9 cellular contexts compared by ENCODE assay signal in the genomic region with DNA sequence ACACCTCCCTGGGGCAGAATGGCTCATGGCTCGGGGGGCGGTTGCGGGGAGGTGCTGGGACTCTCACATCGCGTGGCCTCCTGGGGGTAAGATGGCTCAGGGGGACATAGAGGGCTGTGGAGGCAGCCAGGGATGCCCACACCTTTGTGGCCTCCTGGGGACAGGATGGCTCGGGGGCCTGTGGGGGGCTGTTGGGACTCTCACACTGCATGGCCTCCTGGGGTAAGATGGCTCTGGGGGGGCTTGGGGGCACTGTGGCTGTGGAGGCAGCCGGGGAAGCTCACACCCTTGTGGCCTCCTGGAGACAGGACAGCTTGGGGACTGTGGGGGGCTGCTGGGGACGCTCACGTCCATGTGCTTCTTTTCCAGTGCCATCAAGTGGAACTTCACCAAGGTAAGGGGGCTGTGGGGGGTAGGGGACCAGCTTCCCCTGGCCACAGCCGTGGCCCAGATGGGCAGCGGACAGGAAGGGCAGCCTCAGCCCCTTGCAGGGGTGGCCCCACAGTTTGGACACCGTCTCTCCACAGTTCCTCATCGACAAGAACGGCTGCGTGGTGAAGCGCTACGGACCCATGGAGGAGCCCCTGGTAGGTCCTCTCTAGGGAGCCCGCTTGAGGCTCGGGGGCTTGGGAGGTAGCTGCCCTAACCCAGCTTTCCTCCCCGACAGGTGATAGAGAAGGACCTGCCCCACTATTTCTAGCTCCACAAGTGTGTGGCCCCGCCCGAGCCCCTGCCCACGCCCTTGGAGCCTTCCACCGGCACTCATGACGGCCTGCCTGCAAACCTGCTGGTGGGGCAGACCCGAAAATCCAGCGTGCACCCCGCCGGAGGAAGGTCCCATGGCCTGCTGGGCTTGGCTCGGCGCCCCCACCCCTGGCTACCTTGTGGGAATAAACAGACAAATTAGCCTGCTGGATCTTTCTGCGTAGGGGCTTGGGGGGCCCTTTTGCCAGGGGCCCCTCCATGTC. TPM values are rescaled to one million over a fixed set of nuclear protein-coding genes. Genes with fewer than 3 reads are reported as not detected.
DNase-seq lines count a peak whose midpoint lies in the region; ATAC-seq and TF ChIP-seq lines count a peak whose summit lies in the region.
"Had no signal": no experiment of that assay in that cellular context is flagged by ENCODE, and none has a peak within 500 bp of the region (broad histone marks: within the 10 kb centered on the region; RNA-seq: fewer than 3 reads in every experiment).

No MANE protein-coding gene starts in this region.

- no peaks in the 10 kb centered on the region for H3K27me3 ChIP-seq in stomach

- peaks cover 33 to 61% (median 54%) of the 10 kb centered on the region in 4 donors for H3K4me1 ChIP-seq in stomach

- H3K27ac Mint-ChIP-seq in activated CD8-positive, alpha-beta memory T cell treated with anti-CD3 and anti-CD28 coated beads, Interleukin-2, amount 10 ng/mL, durations not matched to agents 7 days and 5 days: no peak overlapping the region
- H3K27ac Mint-ChIP-seq in activated CD4-positive, alpha-beta memory T cell treated with anti-CD3 and anti-CD28 coated beads for 36 hours: peak overlapping the region; percentile 23

- peak overlapping the region in 4 of 5 donors; percentile 7 to 100 (median 98) for H3K27ac ChIP-seq in stomach

- TF ChIP-seq POLR2A in stomach (IDR thresholded peaks at IDR 0.05): no peak

- peaks cover 42 to 56% (median 56%) of the 10 kb centered on the region in 4 donors for H3K36me3 ChIP-seq in stomach

- H3K9me3 ChIP-seq in stomach: no peaks in the 10 kb centered on the region

- 82 to 94% (median 88%) methylated on average over 14 to 32 of the region's 32 CpGs for WGBS in stomach, 5 donors

- no peak for TF ChIP-seq CTCF in fibroblast of pulmonary artery (IDR thresholded peaks at IDR 0.05; ENCODE audit: low read length, missing control alignments)
- TF ChIP-seq CTCF in stomach (IDR thresholded peaks at IDR 0.05): no peak

- H3K4me3 ChIP-seq in fibroblast of pulmonary artery (replicated peaks; ENCODE audit: low read depth, low read length) (peak overlapping the region; percentile 71), stomach (peak overlapping the region in 3 of 4 donors; percentile 71 to 87 (median 83))

- TF ChIP-seq EP300 in stomach (IDR thresholded peaks at IDR 0.05): no peak

- CTCF ChIA-PET in activated CD8-positive, alpha-beta memory T cell treated with anti-CD3 and anti-CD28 coated beads, Interleukin-2, amount 10 ng/mL, durations not matched to agents 7 days and 5 days (lab: Charles Lee): interaction anchor here (0.9 kb wide), 1 partner anchor 26 kb away, joined by 3 read pairs; no protein-coding TSS in a partner anchor
- CTCF ChIA-PET in activated CD4-positive, alpha-beta memory T cell treated with anti-CD3 and anti-CD28 coated beads for 36 hours (lab: Charles Lee): no interaction called here

- H3K4me1 Mint-ChIP-seq in activated CD8-positive, alpha-beta memory T cell treated with anti-CD3 and anti-CD28 coated beads, Interleukin-2, amount 10 ng/mL, durations not matched to agents 7 days and 5 days: peaks cover 26% of the 10 kb centered on the region
- peaks cover 33% of the 10 kb centered on the region for H3K4me1 Mint-ChIP-seq in activated CD4-positive, alpha-beta memory T cell treated with anti-CD3 and anti-CD28 coated beads for 36 hours (ENCODE audit: low read depth)

- H3K36me3 Mint-ChIP-seq in activated CD8-positive, alpha-beta memory T cell treated with anti-CD3 and anti-CD28 coated beads, Interleukin-2, amount 10 ng/mL, durations not matched to agents 7 days and 5 days: peaks cover 3% of the 10 kb centered on the region
- H3K36me3 Mint-ChIP-seq in activated CD4-positive, alpha-beta memory T cell treated with anti-CD3 and anti-CD28 coated beads for 36 hours: peaks cover 8% of the 10 kb centered on the region

- intact Hi-C loops in activated CD4-positive, alpha-beta memory T cell treated with anti-CD3 and anti-CD28 coated beads for 36 hours (cut with micrococcal nuclease): loop anchor here (10.0 kb wide), 1 partner anchor 181 kb away; a partner anchor contains a TSS
- intact Hi-C loops in stomach (cut with DNase I; ENCODE audit: low total_unique reads): no loop called here

- no peaks in the 10 kb centered on the region for H3K27me3 Mint-ChIP-seq in activated CD8-positive, alpha-beta memory T cell treated with anti-CD3 and anti-CD28 coated beads, Interleukin-2, amount 10 ng/mL, durations not matched to agents 7 days and 5 days
- H3K27me3 Mint-ChIP-seq in activated CD4-positive, alpha-beta memory T cell treated with anti-CD3 and anti-CD28 coated beads for 36 hours: no peaks in the 10 kb centered on the region

- no peak for DNase-seq in activated CD8-positive, alpha-beta memory T cell treated with anti-CD3 and anti-CD28 coated beads, Interleukin-2, amount 10 ng/mL, durations not matched to agents 7 days and 5 days
- no peak for DNase-seq in activated CD8-positive, alpha-beta memory T cell treated with anti-CD3 and anti-CD28 coated beads, Interleukin-2, amount 50 U/mL, for 48 hours
- no peak for DNase-seq in activated CD4-positive, alpha-beta memory T cell treated with anti-CD3 and anti-CD28 coated beads for 36 hours
- DNase-seq in fibroblast of pulmonary artery (ENCODE audit: low read depth): no peak
- no peak for DNase-seq in stomach
- DNase-seq in DMS79 treated with DMSO at 0.1 percent for 48 hours (lab: John Stamatoyannopoulos, UW): no peak
- DNase-seq: NCI-H1048 had no signal

- POLR2A ChIA-PET in activated CD4-positive, alpha-beta memory T cell treated with anti-CD3 and anti-CD28 coated beads for 36 hours (lab: Charles Lee): interaction anchor here (0.7 to 1.5 kb wide), 2 partner anchors 25 to 34 kb away, joined by 3 to 9 read pairs; no protein-coding TSS in a partner anchor

- H3K9me3 Mint-ChIP-seq in activated CD8-positive, alpha-beta memory T cell treated with anti-CD3 and anti-CD28 coated beads, Interleukin-2, amount 10 ng/mL, durations not matched to agents 7 days and 5 days (ENCODE audit: low read depth): no peaks in the 10 kb centered on the region
- H3K9me3 Mint-ChIP-seq in activated CD4-positive, alpha-beta memory T cell treated with anti-CD3 and anti-CD28 coated beads for 36 hours: no peaks in the 10 kb centered on the region

- H3K4me3 Mint-ChIP-seq in activated CD8-positive, alpha-beta memory T cell treated with anti-CD3 and anti-CD28 coated beads, Interleukin-2, amount 10 ng/mL, durations not matched to agents 7 days and 5 days: peak overlapping the region; percentile 70
- H3K4me3 Mint-ChIP-seq in activated CD4-positive, alpha-beta memory T cell treated with anti-CD3 and anti-CD28 coated beads for 36 hours: peak overlapping the region; percentile 49

- ATAC-seq in activated CD8-positive, alpha-beta memory T cell treated with anti-CD3 and anti-CD28 coated beads, Interleukin-2, amount 10 ng/mL, durations not matched to agents 7 days and 5 days: no peak
- ATAC-seq in HG02678 (IDR thresholded peaks at IDR 0.05; ENCODE audit: unreplicated experiment): no peak
- ATAC-seq in HG03457 (IDR thresholded peaks at IDR 0.05; ENCODE audit: unreplicated experiment): no peak

RNA-seq across cellular contexts. Expression of a gene that starts 2.4 kb away (rescaled TPM):
- total RNA-seq in activated CD8-positive, alpha-beta memory T cell treated with anti-CD3 and anti-CD28 coated beads, Interleukin-2, amount 10 ng/mL, durations not matched to agents 7 days and 5 days: 100 to 1,000 TPM; 143 to 217 TPM
- 100 to 1,000 TPM; 274 to 275 TPM for total RNA-seq in activated CD4-positive, alpha-beta memory T cell treated with anti-CD3 and anti-CD28 coated beads for 36 hours
- 100 to 1,000 TPM in 4 of 5 donors, 10 to 100 TPM in 1; 90.0 to 710 (median 158) TPM for total RNA-seq in stomach
- polyA plus RNA-seq in stomach: 100 to 1,000 TPM; 433 to 532 (median 509) TPM

RNA-seq across cellular contexts. Expression of a gene that starts 11.0 kb away (rescaled TPM):
- total RNA-seq in activated CD8-positive, alpha-beta memory T cell treated with anti-CD3 and anti-CD28 coated beads, Interleukin-2, amount 10 ng/mL, durations not matched to agents 7 days and 5 days: 100 to 1,000 TPM; 173 to 206 TPM
- 100 to 1,000 TPM; 204 to 207 TPM for total RNA-seq in activated CD4-positive, alpha-beta memory T cell treated with anti-CD3 and anti-CD28 coated beads for 36 hours
- total RNA-seq in stomach: 100 to 1,000 TPM in 1 of 5 donors, 10 to 100 TPM in 4; 24.5 to 361 (median 40.6) TPM
- polyA plus RNA-seq in stomach: 100 to 1,000 TPM; 109 to 128 (median 123) TPM

RNA-seq across cellular contexts. Expression of a gene that starts 39.2 kb away (rescaled TPM):
- 100 to 1,000 TPM; 361 to 481 TPM for total RNA-seq in activated CD8-positive, alpha-beta memory T cell treated with anti-CD3 and anti-CD28 coated beads, Interleukin-2, amount 10 ng/mL, durations not matched to agents 7 days and 5 days
- total RNA-seq in activated CD4-positive, alpha-beta memory T cell treated with anti-CD3 and anti-CD28 coated beads for 36 hours: 100 to 1,000 TPM; 136 to 142 TPM
- 100 to 1,000 TPM in 1 of 5 donors, 10 to 100 TPM in 4; 14.3 to 211 (median 22.3) TPM for total RNA-seq in stomach
- polyA plus RNA-seq in stomach: 10 to 100 TPM; 12.2 to 15.4 (median 14.0) TPM
